Comparison of ENCODE assay signal across 8 cellular contexts in genomic region chr2:18749912-18750526, GRCh38.
DNase-seq lines count a peak whose midpoint lies in the region; ATAC-seq, FAIRE-seq and TF ChIP-seq lines count a peak whose summit lies in the region.

No MANE protein-coding gene starts in this region.

- H3K4me3 ChIP-seq in GM12864 (ENCODE audit: low read depth, low read length) = no peak overlapping the region
- no peak overlapping the region for H3K4me3 ChIP-seq in esophagus squamous epithelium

- no peaks in the 10 kb centered on the region for H3K4me1 Mint-ChIP-seq in neural crest cell
- no peaks in the 10 kb centered on the region for H3K4me1 Mint-ChIP-seq in stimulated activated memory B cell treated with anti-CD40 and anti-IgM and Interleukin-4, amounts not matched to agents 10 μg/mL and 1 μg/mL and 100 μg/mL, for 72 hours

- TF ChIP-seq CTCF in GM12864 (IDR thresholded peaks at IDR 0.05; ENCODE audit: low read depth, low read length, missing control alignments) = peak; percentile 53
- peak; percentile 88 for TF ChIP-seq CTCF in VCaP (conservative IDR thresholded peaks at IDR 0.05)
- TF ChIP-seq CTCF in esophagus squamous epithelium (IDR thresholded peaks at IDR 0.05) = peak in 5 of 6 experiments; percentile 51 to 79 (median 74)
- peak; percentile 89 for TF ChIP-seq CTCF in neural crest cell (conservative IDR thresholded peaks at IDR 0.05)

- H3K36me3 Mint-ChIP-seq in neural crest cell (ENCODE audit: low read depth) = no peaks in the 10 kb centered on the region
- H3K36me3 Mint-ChIP-seq in stimulated activated memory B cell treated with anti-CD40 and anti-IgM and Interleukin-4, amounts not matched to agents 10 μg/mL and 1 μg/mL and 100 μg/mL, for 72 hours = no peaks in the 10 kb centered on the region

- H3K9me3 ChIP-seq in esophagus squamous epithelium = no peaks in the 10 kb centered on the region

- H3K27ac ChIP-seq in VCaP (no peak overlapping the region), esophagus squamous epithelium (no peak overlapping the region)

- no peak overlapping the region for H3K4me3 Mint-ChIP-seq in neural crest cell
- H3K4me3 Mint-ChIP-seq in stimulated activated memory B cell treated with anti-CD40 and anti-IgM and Interleukin-4, amounts not matched to agents 10 μg/mL and 1 μg/mL and 100 μg/mL, for 72 hours = no peak overlapping the region

- H3K27me3 ChIP-seq in esophagus squamous epithelium = no peaks in the 10 kb centered on the region

- FAIRE-seq in A204.1 (lab: Jason Lieb, UNC) = peak; percentile 98

- H3K9me3 Mint-ChIP-seq in neural crest cell = no peaks in the 10 kb centered on the region
- H3K9me3 Mint-ChIP-seq in stimulated activated memory B cell treated with anti-CD40 and anti-IgM and Interleukin-4, amounts not matched to agents 10 μg/mL and 1 μg/mL and 100 μg/mL, for 72 hours = no peaks in the 10 kb centered on the region

- H3K4me1 ChIP-seq in esophagus squamous epithelium = no peaks in the 10 kb centered on the region

- ATAC-seq in GM18867 (IDR thresholded peaks at IDR 0.05; ENCODE audit: unreplicated experiment) = no peak
- no peak for ATAC-seq in stimulated activated memory B cell treated with anti-CD40 and anti-IgM and Interleukin-4, amounts not matched to agents 10 μg/mL and 1 μg/mL and 100 μg/mL, for 72 hours

- no peaks in the 10 kb centered on the region for H3K36me3 ChIP-seq in esophagus squamous epithelium

- intact Hi-C loops in esophagus squamous epithelium (cut with DNase I) = loop anchor here (5.0 to 10.0 kb wide), 3 partner anchors 225 to 1115 kb away; no protein-coding TSS in a partner anchor

- TF ChIP-seq POLR2A in esophagus squamous epithelium (IDR thresholded peaks at IDR 0.05) = no peak

- H3K27ac Mint-ChIP-seq in neural crest cell (ENCODE audit: unreplicated experiment) = no peak overlapping the region
- H3K27ac Mint-ChIP-seq in stimulated activated memory B cell treated with anti-CD40 and anti-IgM and Interleukin-4, amounts not matched to agents 10 μg/mL and 1 μg/mL and 100 μg/mL, for 72 hours = no peak overlapping the region

- DNase-seq in GM12864 (ENCODE audit: low read depth) = no peak
- peak; percentile 72 for DNase-seq in NCI-H1694 treated with DMSO at 0.1 percent for 48 hours (lab: John Stamatoyannopoulos, UW)
- no peak for DNase-seq in esophagus squamous epithelium (lab: John Stamatoyannopoulos, UW)
- DNase-seq in neural crest cell (ENCODE audit: low read depth, low spot score) = peak; percentile 65

- peaks cover 37% of the 10 kb centered on the region for H3K27me3 Mint-ChIP-seq in neural crest cell (ENCODE audit: low read depth)
- no peaks in the 10 kb centered on the region for H3K27me3 Mint-ChIP-seq in stimulated activated memory B cell treated with anti-CD40 and anti-IgM and Interleukin-4, amounts not matched to agents 10 μg/mL and 1 μg/mL and 100 μg/mL, for 72 hours

- WGBS in esophagus squamous epithelium, 2 donors = 0 to 4% methylated on average over 2 of the region's 2 CpGs

Comparison
In these comparisons a context has a peak if more than half of its experiments do, and no peak if none do; other contexts are left out.
1. DNase-seq: peak in NCI-H1694 treated with DMSO at 0.1 percent for 48 hours (single experiment) and neural crest cell (single experiment); none in GM12864 (single experiment) and esophagus squamous epithelium (single experiment).
2. Peak in every context shown above with its lines, with median percentiles within 50 percentile points of each other: CTCF ChIP-seq.